In the genomic region with DNA sequence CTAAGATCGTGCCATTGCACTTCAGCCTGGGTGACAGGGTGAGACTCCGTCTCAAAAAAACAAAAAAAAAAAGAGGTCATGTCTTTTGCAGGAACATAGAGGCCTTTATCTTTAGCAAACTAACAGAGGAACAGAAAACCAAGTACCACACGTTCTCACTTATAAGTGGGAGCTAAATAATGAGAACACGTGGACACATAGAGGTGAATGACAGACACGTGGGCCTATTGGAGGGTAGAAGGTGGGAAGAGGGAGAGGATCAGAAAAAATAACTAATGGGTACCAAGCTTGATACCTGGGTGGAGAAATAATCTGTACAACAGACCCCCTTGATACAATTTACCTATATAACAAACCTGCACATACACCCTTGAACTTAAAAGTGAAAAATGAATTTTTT, we compare ENCODE assay signal across 6 cellular contexts.
"Had no signal": no experiment of that assay in that cellular context is flagged by ENCODE, and none has a peak within 500 bp of the region (broad histone marks: within the 10 kb centered on the region; RNA-seq: fewer than 3 reads in every experiment).

No MANE protein-coding gene starts in this region.

- FAIRE-seq: GM12891, GM12892, GM18507, GM19239 had no signal

- DNase-seq: GDM1, GF-D8 had no signal
